ENCODE assay signal across 7 cellular contexts in genomic region chr9:32251539-32251938, GRCh38.
DNase-seq lines count a peak whose midpoint lies in the region; ATAC-seq and TF ChIP-seq lines count a peak whose summit lies in the region.

No MANE protein-coding gene starts in this region.

- H3K4me3 ChIP-seq in GM06990 (replicated peaks; ENCODE audit: low read depth, low read length) = no peak overlapping the region

- peak; percentile 73 for TF ChIP-seq CTCF in GM06990 (IDR thresholded peaks at IDR 0.05; ENCODE audit: insufficient read depth, low read length, poor library complexity, severe bottlenecking)

- DNase-seq in GM06990 (ENCODE audit: extremely low read depth, insufficient read length) (no peak), HUDEP-2 (lab: John Stamatoyannopoulos, UW; ENCODE audit: unreplicated experiment in 76 of 76) (peak in 48 of 76 experiments; percentile 1 to 76 (median 24)), NOMO-1 treated with dmso at 0.1 percent for 144 hours (lab: John Stamatoyannopoulos, UW; ENCODE audit: unreplicated experiment) (peak; percentile 13), amniotic epithelial cell (ENCODE audit: low read depth) (peak; percentile 37), iPS-NIHi11 (ENCODE audit: low spot score) (peak; percentile 64)
- DNase-seq in stimulated activated CD4-positive, alpha-beta T cell treated with anti-CD3 and anti-CD28 coated beads, Interleukin-4, amount 100 ng/mL, for 1 hour = peak; percentile 2

- no peaks in the 10 kb centered on the region for H3K36me3 ChIP-seq in GM06990 (ENCODE audit: control insufficient read depth, insufficient read depth, low read length)

- H3K27me3 ChIP-seq in GM06990 (replicated peaks; ENCODE audit: control insufficient read depth, insufficient read depth, low read length) = no peaks in the 10 kb centered on the region

- ATAC-seq in GM21515 (IDR thresholded peaks at IDR 0.05; ENCODE audit: unreplicated experiment) = peak; percentile 88
